In the genomic region with DNA sequence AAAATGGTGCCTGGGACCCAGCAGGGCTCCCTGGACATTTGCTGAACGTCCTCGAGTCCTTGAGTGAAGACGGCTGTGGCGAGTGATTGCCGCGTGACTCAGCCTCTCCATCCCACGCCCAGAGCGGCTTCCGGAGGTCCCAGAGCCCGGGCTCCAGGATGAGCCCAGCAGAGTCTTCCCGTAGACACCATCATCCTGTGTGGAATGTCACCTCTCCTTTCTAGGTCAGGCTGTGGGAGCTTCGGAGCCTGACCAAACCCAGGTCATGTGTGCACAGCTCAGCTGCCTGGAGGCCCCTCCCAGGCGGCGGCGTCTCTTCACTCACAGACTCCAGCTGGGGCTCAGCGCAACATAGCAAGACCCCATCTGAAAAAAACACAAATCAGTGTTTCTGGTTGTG, we compare ENCODE assay signal across 1 cellular context.
TF ChIP-seq lines count a peak whose summit lies in the region.

No MANE protein-coding gene starts in this region.

TF ChIP-seq in K562, 482 proteins besides CTCF, POLR2A, EP300 and RAD21 (continued from another document):
- TF ChIP-seq, protein P1, sequence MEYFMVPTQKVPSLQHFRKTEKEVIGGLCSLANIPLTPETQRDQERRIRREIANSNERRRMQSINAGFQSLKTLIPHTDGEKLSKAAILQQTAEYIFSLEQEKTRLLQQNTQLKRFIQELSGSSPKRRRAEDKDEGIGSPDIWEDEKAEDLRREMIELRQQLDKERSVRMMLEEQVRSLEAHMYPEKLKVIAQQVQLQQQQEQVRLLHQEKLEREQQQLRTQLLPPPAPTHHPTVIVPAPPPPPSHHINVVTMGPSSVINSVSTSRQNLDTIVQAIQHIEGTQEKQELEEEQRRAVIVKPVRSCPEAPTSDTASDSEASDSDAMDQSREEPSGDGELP (CRISPR knock-in tag; IDR thresholded peaks at IDR 0.05; ENCODE audit: borderline replicate concordance): peak; percentile 36; the same call in 1 of the 2 replicates
- TF ChIP-seq FOSL1 (tag; conservative IDR thresholded peaks at IDR 0.05) (peak; percentile 73), EGR1 (conservative IDR thresholded peaks at IDR 0.05) (peak; percentile 47), ETV1 (tag; conservative IDR thresholded peaks at IDR 0.05; ENCODE audit: low read depth) (peak; percentile 60), TBL1XR1 (IDR thresholded peaks at IDR 0.05; ENCODE audit: low read length in 2 of 2) (no peak), GABPA (tag; conservative IDR thresholded peaks at IDR 0.05; ENCODE audit: low read depth) (0 out of 2 replicates have a peak, but pooled peaks have one; percentile 13), JUND (IDR thresholded peaks at IDR 0.05; ENCODE audit: borderline replicate concordance, low read depth, low read length) (peak; percentile 44; the same call in 1 of the 2 replicates), JUND (tag; IDR thresholded peaks at IDR 0.05; ENCODE audit: borderline replicate concordance, low read depth, low read length) (no peak), ZNF384 (IDR thresholded peaks at IDR 0.05; ENCODE audit: low read depth, low read length) (no peak)
- TF ChIP-seq, protein P2, sequence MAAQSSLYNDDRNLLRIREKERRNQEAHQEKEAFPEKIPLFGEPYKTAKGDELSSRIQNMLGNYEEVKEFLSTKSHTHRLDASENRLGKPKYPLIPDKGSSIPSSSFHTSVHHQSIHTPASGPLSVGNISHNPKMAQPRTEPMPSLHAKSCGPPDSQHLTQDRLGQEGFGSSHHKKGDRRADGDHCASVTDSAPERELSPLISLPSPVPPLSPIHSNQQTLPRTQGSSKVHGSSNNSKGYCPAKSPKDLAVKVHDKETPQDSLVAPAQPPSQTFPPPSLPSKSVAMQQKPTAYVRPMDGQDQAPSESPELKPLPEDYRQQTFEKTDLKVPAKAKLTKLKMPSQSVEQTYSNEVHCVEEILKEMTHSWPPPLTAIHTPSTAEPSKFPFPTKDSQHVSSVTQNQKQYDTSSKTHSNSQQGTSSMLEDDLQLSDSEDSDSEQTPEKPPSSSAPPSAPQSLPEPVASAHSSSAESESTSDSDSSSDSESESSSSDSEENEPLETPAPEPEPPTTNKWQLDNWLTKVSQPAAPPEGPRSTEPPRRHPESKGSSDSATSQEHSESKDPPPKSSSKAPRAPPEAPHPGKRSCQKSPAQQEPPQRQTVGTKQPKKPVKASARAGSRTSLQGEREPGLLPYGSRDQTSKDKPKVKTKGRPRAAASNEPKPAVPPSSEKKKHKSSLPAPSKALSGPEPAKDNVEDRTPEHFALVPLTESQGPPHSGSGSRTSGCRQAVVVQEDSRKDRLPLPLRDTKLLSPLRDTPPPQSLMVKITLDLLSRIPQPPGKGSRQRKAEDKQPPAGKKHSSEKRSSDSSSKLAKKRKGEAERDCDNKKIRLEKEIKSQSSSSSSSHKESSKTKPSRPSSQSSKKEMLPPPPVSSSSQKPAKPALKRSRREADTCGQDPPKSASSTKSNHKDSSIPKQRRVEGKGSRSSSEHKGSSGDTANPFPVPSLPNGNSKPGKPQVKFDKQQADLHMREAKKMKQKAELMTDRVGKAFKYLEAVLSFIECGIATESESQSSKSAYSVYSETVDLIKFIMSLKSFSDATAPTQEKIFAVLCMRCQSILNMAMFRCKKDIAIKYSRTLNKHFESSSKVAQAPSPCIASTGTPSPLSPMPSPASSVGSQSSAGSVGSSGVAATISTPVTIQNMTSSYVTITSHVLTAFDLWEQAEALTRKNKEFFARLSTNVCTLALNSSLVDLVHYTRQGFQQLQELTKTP (IDR thresholded peaks at IDR 0.05; ENCODE audit: low read depth in 1 of 2, partially characterized antibody in 2 of 2): no peak
- TF ChIP-seq, protein P3, sequence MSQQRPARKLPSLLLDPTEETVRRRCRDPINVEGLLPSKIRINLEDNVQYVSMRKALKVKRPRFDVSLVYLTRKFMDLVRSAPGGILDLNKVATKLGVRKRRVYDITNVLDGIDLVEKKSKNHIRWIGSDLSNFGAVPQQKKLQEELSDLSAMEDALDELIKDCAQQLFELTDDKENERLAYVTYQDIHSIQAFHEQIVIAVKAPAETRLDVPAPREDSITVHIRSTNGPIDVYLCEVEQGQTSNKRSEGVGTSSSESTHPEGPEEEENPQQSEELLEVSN (IDR thresholded peaks at IDR 0.05; ENCODE audit: borderline replicate concordance in 1 of 2, extremely low read depth in 1 of 2, insufficient read depth in 1 of 2, insufficient read length in 1 of 2, low read depth in 1 of 2, low read length in 1 of 2, poor library complexity in 1 of 2, severe bottlenecking in 1 of 2): peak in 1 of 2 experiments; percentile 11
